In genomic region chr17:66630828-66631472, GRCh38 we compare ENCODE assay signal across 28 cellular contexts.
"Had no signal": no experiment of that assay in that cellular context is flagged by ENCODE, and none has a peak within 500 bp of the region (broad histone marks: within the 10 kb centered on the region; RNA-seq: fewer than 3 reads in every experiment).

No MANE protein-coding gene starts in this region.

- H3K9me3 Mint-ChIP-seq: effector memory CD8-positive, alpha-beta T cell; memory B cell; naive B cell; natural killer cell treated with Interleukin-12 subunit alpha and Interleukin-12 subunit beta and Interleukin-15 and Interleukin-18, amount 100 ng/mL, for 72 hours; neural crest cell; stimulated activated naive CD8-positive, alpha-beta T cell treated with anti-CD3 and anti-CD28 coated beads, Interleukin-15, amount 100 ng/mL, for 72 hours had no signal

- H3K4me2 ChIP-seq: smooth muscle cell had no signal

- DNase-seq: cortex of kidney; effector memory CD8-positive, alpha-beta T cell; erythroblast; esophagus squamous epithelium; head of caudate nucleus; mucosa of descending colon; naive B cell; pancreas; stimulated activated CD4-positive, alpha-beta T cell treated with anti-CD3 and anti-CD28 coated beads, Interleukin-12 subunit alpha, Interleukin-12 subunit beta, amount 100 ng/mL, for 4 hours; stimulated activated CD4-positive, alpha-beta T cell treated with anti-CD3 and anti-CD28 coated beads, Interleukin-1b, Interleukin-23, amount 100 ng/mL, for 48 hours; stimulated activated CD4-positive, alpha-beta T cell treated with anti-CD3 and anti-CD28 coated beads, Interleukin-4, amount 100 ng/mL, for 1 hour; stimulated activated CD8-positive, alpha-beta memory T cell treated with anti-CD3 and anti-CD28 coated beads, Interleukin-4, amount 100 ng/mL, for 48 hours; stimulated activated naive CD4-positive, alpha-beta T cell; stimulated activated naive CD8-positive, alpha-beta T cell treated with anti-CD3 and anti-CD28 coated beads, Interleukin-15, amount 100 ng/mL, for 72 hours; transverse colon; upper lobe of right lung; uterus had no signal

- H3K4me1 Mint-ChIP-seq: memory B cell, naive B cell, neural crest cell had no signal

- H3K27ac Mint-ChIP-seq: memory B cell; naive B cell; natural killer cell treated with Interleukin-12 subunit alpha and Interleukin-12 subunit beta and Interleukin-15 and Interleukin-18, amount 100 ng/mL, for 72 hours; stimulated activated naive CD8-positive, alpha-beta T cell treated with anti-CD3 and anti-CD28 coated beads, Interleukin-15, amount 100 ng/mL, for 72 hours had no signal

- H3K36me3 Mint-ChIP-seq: memory B cell; naive B cell; natural killer cell treated with Interleukin-12 subunit alpha and Interleukin-12 subunit beta and Interleukin-15 and Interleukin-18, amount 100 ng/mL, for 72 hours had no signal

- H3K9me3 ChIP-seq: esophagus squamous epithelium, mucosa of descending colon, neutrophil, pancreas, suprapubic skin, transverse colon, upper lobe of right lung, uterus had no signal

- FAIRE-seq: endometrium, frontal cortex, keratinocyte, pancreas had no signal

- H3K27ac ChIP-seq: esophagus squamous epithelium, neutrophil, pancreas, suprapubic skin, transverse colon, upper lobe of right lung, uterus had no signal

- H3K36me3 ChIP-seq: esophagus squamous epithelium, neutrophil, pancreas, suprapubic skin, transverse colon, upper lobe of right lung, uterus had no signal

- ATAC-seq: effector memory CD8-positive, alpha-beta T cell; mucosa of descending colon; natural killer cell treated with Interleukin-12 subunit alpha and Interleukin-12 subunit beta and Interleukin-15 and Interleukin-18, amount 100 ng/mL, for 72 hours; pancreas; sciatic nerve; stimulated activated naive CD8-positive, alpha-beta T cell treated with anti-CD3 and anti-CD28 coated beads, Interleukin-15, amount 100 ng/mL, for 72 hours; upper lobe of right lung had no signal

- H3K4me3 ChIP-seq: esophagus squamous epithelium, lung, mucosa of descending colon, pancreas, smooth muscle cell, suprapubic skin, transverse colon, upper lobe of right lung, uterus had no signal

- H3K27me3 ChIP-seq: esophagus squamous epithelium, pancreas, suprapubic skin, transverse colon, upper lobe of right lung, uterus had no signal

- H3K27me3 Mint-ChIP-seq: effector memory CD8-positive, alpha-beta T cell; memory B cell; natural killer cell treated with Interleukin-12 subunit alpha and Interleukin-12 subunit beta and Interleukin-15 and Interleukin-18, amount 100 ng/mL, for 72 hours; stimulated activated naive CD8-positive, alpha-beta T cell treated with anti-CD3 and anti-CD28 coated beads, Interleukin-15, amount 100 ng/mL, for 72 hours had no signal

- H3K4me3 Mint-ChIP-seq: effector memory CD8-positive, alpha-beta T cell; memory B cell; naive B cell; natural killer cell treated with Interleukin-12 subunit alpha and Interleukin-12 subunit beta and Interleukin-15 and Interleukin-18, amount 100 ng/mL, for 72 hours; neural crest cell; stimulated activated naive CD8-positive, alpha-beta T cell treated with anti-CD3 and anti-CD28 coated beads, Interleukin-15, amount 100 ng/mL, for 72 hours had no signal

- H3K4me1 ChIP-seq: esophagus squamous epithelium, pancreas, upper lobe of right lung had no signal
